ENCODE assay signal across 1 cellular context in genomic region chr7:56107954-56108258, GRCh38.
TF ChIP-seq lines count a peak whose summit lies in the region.

No MANE protein-coding gene starts in this region.

TF ChIP-seq in HepG2, 621 proteins besides CTCF, POLR2A, EP300 and RAD21:
- no peak for TF ChIP-seq ZKSCAN5 (CRISPR knock-in tag; IDR thresholded peaks at IDR 0.05)
- no peak for TF ChIP-seq AFF4 (CRISPR knock-in tag; IDR thresholded peaks at IDR 0.05)
- no peak for TF ChIP-seq ZNF414 (CRISPR knock-in tag; IDR thresholded peaks at IDR 0.05)
- TF ChIP-seq ZNF556 (CRISPR knock-in tag; IDR thresholded peaks at IDR 0.05; ENCODE audit: borderline replicate concordance), result no peak
- no peak for TF ChIP-seq PLRG1 (conservative IDR thresholded peaks at IDR 0.05)
- no peak for TF ChIP-seq ZNF124 (CRISPR knock-in tag; IDR thresholded peaks at IDR 0.05)
- TF ChIP-seq KIAA2018 (CRISPR knock-in tag; IDR thresholded peaks at IDR 0.05; ENCODE audit: borderline replicate concordance), result no peak
- TF ChIP-seq PBX2 (CRISPR knock-in tag; IDR thresholded peaks at IDR 0.05), result no peak
- TF ChIP-seq REST (IDR thresholded peaks at IDR 0.05; ENCODE audit: borderline replicate concordance in 1 of 2, low read depth in 1 of 2, low read length in 2 of 2), result no peak
- TF ChIP-seq KLF12 (CRISPR knock-in tag; IDR thresholded peaks at IDR 0.05; ENCODE audit: borderline replicate concordance), result no peak
